9 cellular contexts compared by ENCODE assay signal in the genomic region with DNA sequence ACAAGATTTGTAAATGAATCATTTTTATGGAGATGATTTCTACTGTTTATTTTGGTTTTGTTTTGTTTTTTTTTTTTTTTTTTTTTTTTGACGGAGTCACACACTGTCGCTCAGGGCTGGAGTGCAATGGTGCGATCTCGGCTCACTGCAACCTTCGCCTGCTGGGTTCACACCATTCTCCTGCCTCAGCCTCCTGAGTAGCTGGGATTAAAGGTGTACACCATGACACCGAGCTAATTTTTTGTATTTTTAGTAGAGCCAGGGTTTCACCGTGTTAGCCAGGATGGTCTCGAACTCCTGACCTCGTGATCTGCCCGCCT. TPM values are rescaled to one million over a fixed set of nuclear protein-coding genes. Genes with fewer than 3 reads are reported as not detected.
DNase-seq lines count a peak whose midpoint lies in the region; TF ChIP-seq lines count a peak whose summit lies in the region.
"Not testable (repeated sequence)": the region's sequence is repeated elsewhere in the genome, so short reads cannot be mapped to it uniquely, and the experiment has no call there.
"Had no signal": no experiment of that assay in that cellular context is flagged by ENCODE, and none has a peak within 500 bp of the region (broad histone marks: within the 10 kb centered on the region; RNA-seq: fewer than 3 reads in every experiment).

No MANE protein-coding gene starts in this region.

- not testable (repeated sequence) for H2BK15ac ChIP-seq in mesendoderm (replicated peaks; ENCODE audit: low read depth)

- not testable (repeated sequence) for H2BK5ac ChIP-seq in mesendoderm (ENCODE audit: low read length)

- H4K8ac ChIP-seq in mesendoderm (ENCODE audit: low read depth, low read length) = not testable (repeated sequence)

- not testable (repeated sequence) for H3K9me3 ChIP-seq in DOHH2 (ENCODE audit: control insufficient read depth, insufficient read depth, low read length); MG63

- H3K4me3 Mint-ChIP-seq in activated CD4-positive, alpha-beta memory T cell treated with anti-CD3 and anti-CD28 coated beads for 36 hours = peak overlapping the region; percentile 74
- peak overlapping the region; percentile 83 for H3K4me3 Mint-ChIP-seq in MCF 10A (ENCODE audit: unreplicated experiment)
- peak overlapping the region; percentile 90 for H3K4me3 Mint-ChIP-seq in type B pancreatic cell

- not testable (repeated sequence) for H3K23ac ChIP-seq in mesendoderm (ENCODE audit: low read length)

- H3F3A ChIP-seq in DOHH2 (ENCODE audit: control insufficient read depth, insufficient read depth) = not testable (repeated sequence)

- H3K9ac ChIP-seq in mesendoderm (ENCODE audit: low read length) = peak overlapping the region; percentile 40
- H3K9ac ChIP-seq in rectal smooth muscle tissue (ENCODE audit: low read length) = not testable (repeated sequence)

- not testable (repeated sequence) for H3K79me1 ChIP-seq in mesendoderm (ENCODE audit: low read length)

- H4K20me1 ChIP-seq in DOHH2 (ENCODE audit: control insufficient read depth, insufficient read depth, low read depth, low read length) = not testable (repeated sequence)

- H4K5ac ChIP-seq in mesendoderm (ENCODE audit: low read length) = not testable (repeated sequence)

- TSS peak; percentile 53 for BruUV-seq in MCF 10A (replicated peaks; lab: Mats Ljungman, UMichigan)

- TF ChIP-seq CTCF in DOHH2 (IDR thresholded peaks at IDR 0.05; ENCODE audit: low read depth, low read length, poor library complexity, severe bottlenecking); MCF 10A (IDR thresholded peaks at IDR 0.05; ENCODE audit: unreplicated experiment); fibroblast of the aortic adventitia (IDR thresholded peaks at IDR 0.05; ENCODE audit: insufficient read depth, low read length); type B pancreatic cell (conservative IDR thresholded peaks at IDR 0.05): not testable (repeated sequence)

- not testable (repeated sequence) for H3K9me3 Mint-ChIP-seq in activated CD4-positive, alpha-beta memory T cell treated with anti-CD3 and anti-CD28 coated beads for 36 hours; MCF 10A (ENCODE audit: unreplicated experiment); type B pancreatic cell

- H3K9me2 ChIP-seq in DOHH2 (replicated peaks; ENCODE audit: control insufficient read depth, low read length) = not testable (repeated sequence)

- H3K18ac ChIP-seq in mesendoderm (ENCODE audit: low read length) = not testable (repeated sequence)

- H3K4me1 ChIP-seq in DOHH2 (ENCODE audit: control insufficient read depth, low read length) = peaks cover 27% of the 10 kb centered on the region
- not testable (repeated sequence) for H3K4me1 ChIP-seq in mesendoderm (ENCODE audit: control insufficient read depth, low read depth, low read length); rectal smooth muscle tissue (ENCODE audit: control insufficient read depth, insufficient read depth, low read length)

- peak overlapping the region; percentile 92 for H3K4me3 ChIP-seq in DOHH2 (ENCODE audit: low read length)
- H3K4me3 ChIP-seq in MG63 = peak overlapping the region; percentile 70
- peak overlapping the region; percentile 76 for H3K4me3 ChIP-seq in fibroblast of the aortic adventitia (ENCODE audit: low read depth, low read length)
- not testable (repeated sequence) for H3K4me3 ChIP-seq in mesendoderm (ENCODE audit: low read length)
- peak overlapping the region; percentile 90 for H3K4me3 ChIP-seq in rectal smooth muscle tissue (ENCODE audit: low read length)

- not testable (repeated sequence) for H3K36me3 Mint-ChIP-seq in activated CD4-positive, alpha-beta memory T cell treated with anti-CD3 and anti-CD28 coated beads for 36 hours; MCF 10A (ENCODE audit: insufficient read depth, unreplicated experiment); type B pancreatic cell

- intact Hi-C loops in activated CD4-positive, alpha-beta memory T cell treated with anti-CD3 and anti-CD28 coated beads for 36 hours (cut with micrococcal nuclease) = loop anchor here (5.0 kb wide), 1 partner anchor 120 kb away; no protein-coding TSS in a partner anchor
- intact Hi-C loops in MCF 10A (cut with micrococcal nuclease) = not testable (repeated sequence)

- peak overlapping the region; percentile 3; the same call in 1 of the 2 replicates for H3K27ac ChIP-seq in DOHH2 (ENCODE audit: low read depth, low read length)
- H3K27ac ChIP-seq in mesendoderm (ENCODE audit: low read depth, low read length) = not testable (repeated sequence)
- peak overlapping the region; percentile 34 for H3K27ac ChIP-seq in rectal smooth muscle tissue (ENCODE audit: low read depth, low read length)

- H3K27ac Mint-ChIP-seq in activated CD4-positive, alpha-beta memory T cell treated with anti-CD3 and anti-CD28 coated beads for 36 hours = peak overlapping the region; percentile 76
- peak overlapping the region; percentile 10 for H3K27ac Mint-ChIP-seq in MCF 10A (ENCODE audit: low read depth, unreplicated experiment)
- H3K27ac Mint-ChIP-seq in type B pancreatic cell = peak overlapping the region; percentile 83

- CTCF ChIA-PET in activated CD4-positive, alpha-beta memory T cell treated with anti-CD3 and anti-CD28 coated beads for 36 hours (lab: Charles Lee) = interaction anchor here (0.7 to 1.3 kb wide), 3 partner anchors 14 to 41 kb away, joined by 4 to 6 read pairs (median 4); partner anchors contain the start of gene RNF216
- CTCF ChIA-PET in MCF 10A (lab: Yijun Ruan, JAX) = not testable (repeated sequence)

- peak overlapping the region; percentile 18 for H3K56ac ChIP-seq in mesendoderm (ENCODE audit: low read length)

- not testable (repeated sequence) for DNase-seq in MG63; activated CD4-positive, alpha-beta memory T cell treated with anti-CD3 and anti-CD28 coated beads for 36 hours; MCF 10A (ENCODE audit: unreplicated experiment); fibroblast of the aortic adventitia (ENCODE audit: low read depth); mesendoderm; type B pancreatic cell (ENCODE audit: extremely low spot score, unreplicated experiment)

- peak overlapping the region; percentile 99 for H3K4me2 ChIP-seq in DOHH2 (ENCODE audit: low read length)
- not testable (repeated sequence) for H3K4me2 ChIP-seq in mesendoderm (ENCODE audit: low read length)

- H3K27me3 Mint-ChIP-seq in activated CD4-positive, alpha-beta memory T cell treated with anti-CD3 and anti-CD28 coated beads for 36 hours; MCF 10A (ENCODE audit: insufficient read depth, unreplicated experiment); type B pancreatic cell: not testable (repeated sequence)

- H3K4ac ChIP-seq in mesendoderm (ENCODE audit: low read depth, low read length) = peak overlapping the region; percentile 18

- peaks cover 23% of the 10 kb centered on the region for H3K4me1 Mint-ChIP-seq in activated CD4-positive, alpha-beta memory T cell treated with anti-CD3 and anti-CD28 coated beads for 36 hours (ENCODE audit: low read depth)
- peaks cover 10% of the 10 kb centered on the region for H3K4me1 Mint-ChIP-seq in MCF 10A (ENCODE audit: insufficient read depth, unreplicated experiment)
- not testable (repeated sequence) for H3K4me1 Mint-ChIP-seq in type B pancreatic cell (ENCODE audit: unreplicated experiment)

- POLR2A ChIA-PET in activated CD4-positive, alpha-beta memory T cell treated with anti-CD3 and anti-CD28 coated beads for 36 hours (lab: Charles Lee) = interaction anchor here (1.5 kb wide), 1 partner anchor 48 kb away, joined by 3 read pairs; no protein-coding TSS in a partner anchor
- POLR2A ChIA-PET in MCF 10A (lab: Yijun Ruan, JAX) = interaction anchor here (0.6 to 1.0 kb wide), 5 partner anchors 10 to 220 kb away, joined by 3 to 8 read pairs (median 3); partner anchors contain the start of gene RNF216

- WGBS in mesendoderm (ENCODE audit: extremely low coverage, insufficient coverage, low lambda C conversion rate) = no CpG with 5 or more reads among the region's 10 CpGs

- not testable (repeated sequence) for H3K79me2 ChIP-seq in DOHH2 (ENCODE audit: control insufficient read depth, low read length); mesendoderm (ENCODE audit: control insufficient read depth, insufficient read depth, low read length)

- not testable (repeated sequence) for H2BK120ac ChIP-seq in mesendoderm (ENCODE audit: low read depth, low read length)

- not testable (repeated sequence) for H3K36me3 ChIP-seq in DOHH2 (ENCODE audit: control insufficient read depth, low read length); MG63; mesendoderm (ENCODE audit: control insufficient read depth, insufficient read depth, low read length); rectal smooth muscle tissue (ENCODE audit: control insufficient read depth, insufficient read depth, low read length)

- peaks cover 17% of the 10 kb centered on the region for H3K27me3 ChIP-seq in DOHH2 (ENCODE audit: control insufficient read depth, low read length)
- H3K27me3 ChIP-seq in MG63; mesendoderm (ENCODE audit: insufficient read depth, low read length, poor library complexity); rectal smooth muscle tissue (ENCODE audit: control insufficient read depth, insufficient read depth, low read length): not testable (repeated sequence)

- H2AK5ac ChIP-seq in mesendoderm (ENCODE audit: low read length) = not testable (repeated sequence)

RNA-seq across cellular contexts. Expression of gene RNF216, which starts 40.9 kb away (rescaled TPM):
- 18.0 and 21.1 TPM in 2 replicates for total RNA-seq in MG63 (2014; rRNA removed; shearing (Covaris generic); ENCODE audit: low replicate concordance)
- 10 to 100 TPM; 27.8 to 31.7 TPM for total RNA-seq in activated CD4-positive, alpha-beta memory T cell treated with anti-CD3 and anti-CD28 coated beads for 36 hours
- total RNA-seq in MCF 10A (2022) = 26.4 and 31.0 TPM in 2 replicates
- total RNA-seq in fibroblast of the aortic adventitia (ENCODE audit: low replicate concordance) = 40.4 and 69.4 TPM in 2 replicates
- 22.3 TPM for polyA plus RNA-seq in mesendoderm (2013, experiment 1 of 2)
- polyA plus RNA-seq in mesendoderm (2013, experiment 2 of 2) = 22.6 TPM
- 26.9 and 35.8 TPM in 2 replicates for total RNA-seq in type B pancreatic cell (ENCODE audit: low replicate concordance)

RNA-seq across cellular contexts. Expression of gene OCM, which starts 58.2 kb away (rescaled TPM):
- not detected in 2 replicates for total RNA-seq in MG63 (2014; rRNA removed; shearing (Covaris generic); ENCODE audit: low replicate concordance)
- not detected for total RNA-seq in activated CD4-positive, alpha-beta memory T cell treated with anti-CD3 and anti-CD28 coated beads for 36 hours
- not detected in 2 replicates for total RNA-seq in MCF 10A (2022)
- total RNA-seq in fibroblast of the aortic adventitia (ENCODE audit: low replicate concordance) = not detected in 2 replicates
- polyA plus RNA-seq in mesendoderm (2013, experiment 1 of 2) = 0.08 TPM
- not detected for polyA plus RNA-seq in mesendoderm (2013, experiment 2 of 2)
- not detected in 2 replicates for total RNA-seq in type B pancreatic cell (ENCODE audit: low replicate concordance)
- total RNA-seq: subcutaneous adipose tissue had no signal

Comparison
In these comparisons a context has a peak if more than half of its experiments do, and no peak if none do; other contexts are left out.
1. H3K27ac Mint-ChIP-seq: peak in every context shown above with its lines; median percentile 83 in type B pancreatic cell; 76 in activated CD4-positive, alpha-beta memory T cell treated with anti-CD3 and anti-CD28 coated beads for 36 hours; 10 in MCF 10A.